In the genomic region with DNA sequence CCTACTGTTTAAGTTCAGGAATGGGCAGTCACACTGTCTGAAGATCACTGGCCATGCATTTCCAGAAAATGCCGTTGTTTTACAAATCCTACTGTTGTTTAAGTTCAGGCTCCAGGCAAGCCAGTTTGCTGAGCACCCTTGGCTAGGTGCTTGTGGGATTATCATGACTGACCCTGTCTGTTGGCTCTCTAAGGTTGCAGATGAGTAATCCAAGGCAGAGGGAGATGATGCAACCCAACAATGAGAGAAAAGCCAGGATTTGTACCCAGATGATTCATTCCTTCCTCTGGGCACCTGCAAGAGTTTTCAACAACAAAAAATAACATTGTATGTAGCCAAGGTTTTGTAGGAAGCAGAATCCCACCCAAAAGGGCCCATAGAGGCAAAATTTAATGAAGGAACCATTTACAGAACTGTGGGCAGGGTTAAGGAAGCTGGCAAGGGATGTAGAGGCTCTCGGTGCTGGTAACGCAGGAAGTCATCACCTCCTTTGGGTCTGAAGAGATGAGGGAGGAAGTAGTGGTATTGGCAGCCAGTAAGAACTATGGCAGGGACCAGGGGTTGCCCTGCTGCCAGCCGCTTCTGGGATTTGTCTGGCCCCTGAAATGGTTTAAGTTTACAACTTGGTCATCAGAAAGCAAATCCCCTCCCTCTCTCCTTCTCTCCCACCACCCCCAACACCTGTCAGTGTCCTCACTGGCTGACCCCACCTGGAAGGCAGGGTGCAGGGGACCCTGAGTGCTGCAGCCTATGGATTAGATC, we compare ENCODE assay signal across 2 cellular contexts.
TF ChIP-seq lines count a peak whose summit lies in the region.

No MANE protein-coding gene starts in this region.

TF ChIP-seq in HCT116, 20 proteins besides CTCF, POLR2A, EP300 and RAD21:
- TF ChIP-seq SRF (IDR thresholded peaks at IDR 0.05; ENCODE audit: low read depth) (no peak), CEBPB (IDR thresholded peaks at IDR 0.05; ENCODE audit: low read depth) (peak; percentile 71)
- TF ChIP-seq, protein P1, sequence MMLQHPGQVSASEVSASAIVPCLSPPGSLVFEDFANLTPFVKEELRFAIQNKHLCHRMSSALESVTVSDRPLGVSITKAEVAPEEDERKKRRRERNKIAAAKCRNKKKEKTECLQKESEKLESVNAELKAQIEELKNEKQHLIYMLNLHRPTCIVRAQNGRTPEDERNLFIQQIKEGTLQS (IDR thresholded peaks at IDR 0.05) = 0 out of 2 replicates have a peak, but pooled peaks have one; percentile 22

TF ChIP-seq in GM23338, 12 proteins besides CTCF, POLR2A, EP300 and RAD21:
- TF ChIP-seq NANOG (IDR thresholded peaks at IDR 0.05; ENCODE audit: borderline replicate concordance) (no peak), EZH2phosphoT487 (IDR thresholded peaks at IDR 0.05; ENCODE audit: unreplicated experiment) (no peak), CREB1 (CRISPR knock-in tag; IDR thresholded peaks at IDR 0.05; ENCODE audit: low read depth) (no peak), ZNF331 (CRISPR knock-in tag; IDR thresholded peaks at IDR 0.05; ENCODE audit: low read depth) (no peak), ZNF114 (CRISPR knock-in tag; IDR thresholded peaks at IDR 0.05) (no peak), POLR2AphosphoS5 (IDR thresholded peaks at IDR 0.05; ENCODE audit: low read depth) (no peak), JUNB (IDR thresholded peaks at IDR 0.05; ENCODE audit: unreplicated experiment) (no peak), ETS1 (IDR thresholded peaks at IDR 0.05) (no peak), STAT1 (IDR thresholded peaks at IDR 0.05; ENCODE audit: unreplicated experiment) (no peak), EZH2 (IDR thresholded peaks at IDR 0.05; ENCODE audit: low read depth, unreplicated experiment) (no peak), ZNF462 (CRISPR knock-in tag; IDR thresholded peaks at IDR 0.05) (no peak)
- TF ChIP-seq, protein P2, sequence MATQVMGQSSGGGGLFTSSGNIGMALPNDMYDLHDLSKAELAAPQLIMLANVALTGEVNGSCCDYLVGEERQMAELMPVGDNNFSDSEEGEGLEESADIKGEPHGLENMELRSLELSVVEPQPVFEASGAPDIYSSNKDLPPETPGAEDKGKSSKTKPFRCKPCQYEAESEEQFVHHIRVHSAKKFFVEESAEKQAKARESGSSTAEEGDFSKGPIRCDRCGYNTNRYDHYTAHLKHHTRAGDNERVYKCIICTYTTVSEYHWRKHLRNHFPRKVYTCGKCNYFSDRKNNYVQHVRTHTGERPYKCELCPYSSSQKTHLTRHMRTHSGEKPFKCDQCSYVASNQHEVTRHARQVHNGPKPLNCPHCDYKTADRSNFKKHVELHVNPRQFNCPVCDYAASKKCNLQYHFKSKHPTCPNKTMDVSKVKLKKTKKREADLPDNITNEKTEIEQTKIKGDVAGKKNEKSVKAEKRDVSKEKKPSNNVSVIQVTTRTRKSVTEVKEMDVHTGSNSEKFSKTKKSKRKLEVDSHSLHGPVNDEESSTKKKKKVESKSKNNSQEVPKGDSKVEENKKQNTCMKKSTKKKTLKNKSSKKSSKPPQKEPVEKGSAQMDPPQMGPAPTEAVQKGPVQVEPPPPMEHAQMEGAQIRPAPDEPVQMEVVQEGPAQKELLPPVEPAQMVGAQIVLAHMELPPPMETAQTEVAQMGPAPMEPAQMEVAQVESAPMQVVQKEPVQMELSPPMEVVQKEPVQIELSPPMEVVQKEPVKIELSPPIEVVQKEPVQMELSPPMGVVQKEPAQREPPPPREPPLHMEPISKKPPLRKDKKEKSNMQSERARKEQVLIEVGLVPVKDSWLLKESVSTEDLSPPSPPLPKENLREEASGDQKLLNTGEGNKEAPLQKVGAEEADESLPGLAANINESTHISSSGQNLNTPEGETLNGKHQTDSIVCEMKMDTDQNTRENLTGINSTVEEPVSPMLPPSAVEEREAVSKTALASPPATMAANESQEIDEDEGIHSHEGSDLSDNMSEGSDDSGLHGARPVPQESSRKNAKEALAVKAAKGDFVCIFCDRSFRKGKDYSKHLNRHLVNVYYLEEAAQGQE (IDR thresholded peaks at IDR 0.05; ENCODE audit: unreplicated experiment) = no peak
